1 cellular context compared by ENCODE assay signal in genomic region chr19:48920949-48921348, GRCh38.
TF ChIP-seq lines count a peak whose summit lies in the region.

No MANE protein-coding gene starts in this region.

TF ChIP-seq in HepG2, 621 proteins besides CTCF, POLR2A, EP300 and RAD21:
- peak; percentile 20 for TF ChIP-seq AGO2 (optimal IDR thresholded peaks at IDR 0.05; ENCODE audit: low read depth, low read length)
- TF ChIP-seq, protein P1, sequence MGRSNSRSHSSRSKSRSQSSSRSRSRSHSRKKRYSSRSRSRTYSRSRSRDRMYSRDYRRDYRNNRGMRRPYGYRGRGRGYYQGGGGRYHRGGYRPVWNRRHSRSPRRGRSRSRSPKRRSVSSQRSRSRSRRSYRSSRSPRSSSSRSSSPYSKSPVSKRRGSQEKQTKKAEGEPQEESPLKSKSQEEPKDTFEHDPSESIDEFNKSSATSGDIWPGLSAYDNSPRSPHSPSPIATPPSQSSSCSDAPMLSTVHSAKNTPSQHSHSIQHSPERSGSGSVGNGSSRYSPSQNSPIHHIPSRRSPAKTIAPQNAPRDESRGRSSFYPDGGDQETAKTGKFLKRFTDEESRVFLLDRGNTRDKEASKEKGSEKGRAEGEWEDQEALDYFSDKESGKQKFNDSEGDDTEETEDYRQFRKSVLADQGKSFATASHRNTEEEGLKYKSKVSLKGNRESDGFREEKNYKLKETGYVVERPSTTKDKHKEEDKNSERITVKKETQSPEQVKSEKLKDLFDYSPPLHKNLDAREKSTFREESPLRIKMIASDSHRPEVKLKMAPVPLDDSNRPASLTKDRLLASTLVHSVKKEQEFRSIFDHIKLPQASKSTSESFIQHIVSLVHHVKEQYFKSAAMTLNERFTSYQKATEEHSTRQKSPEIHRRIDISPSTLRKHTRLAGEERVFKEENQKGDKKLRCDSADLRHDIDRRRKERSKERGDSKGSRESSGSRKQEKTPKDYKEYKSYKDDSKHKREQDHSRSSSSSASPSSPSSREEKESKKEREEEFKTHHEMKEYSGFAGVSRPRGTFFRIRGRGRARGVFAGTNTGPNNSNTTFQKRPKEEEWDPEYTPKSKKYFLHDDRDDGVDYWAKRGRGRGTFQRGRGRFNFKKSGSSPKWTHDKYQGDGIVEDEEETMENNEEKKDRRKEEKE (IDR thresholded peaks at IDR 0.05), result no peak
